Comparison of ENCODE assay signal across 17 cellular contexts in the genomic region with DNA sequence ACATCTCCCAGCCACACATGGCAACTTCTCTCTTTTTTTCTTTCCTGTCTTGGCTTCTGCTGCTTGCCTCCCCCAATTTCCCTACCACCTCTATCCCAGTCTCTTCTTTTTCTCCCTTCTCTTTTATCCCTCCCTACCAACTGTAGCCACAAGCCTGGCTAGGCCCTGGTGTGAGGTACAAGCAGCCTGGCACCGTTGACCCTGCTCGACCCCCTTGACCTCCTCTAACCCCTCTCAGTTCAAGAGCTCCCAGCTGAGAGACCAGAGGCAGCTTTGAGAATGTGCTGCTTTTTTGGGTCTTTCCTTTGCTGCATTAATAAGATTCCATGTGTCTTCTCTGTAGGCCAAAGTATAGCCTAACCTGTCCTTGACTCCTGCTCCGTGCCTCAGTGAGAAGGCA. TPM values are rescaled to one million over a fixed set of nuclear protein-coding genes. Genes with fewer than 3 reads are reported as not detected.
"Had no signal": no experiment of that assay in that cellular context is flagged by ENCODE, and none has a peak within 500 bp of the region (broad histone marks: within the 10 kb centered on the region; RNA-seq: fewer than 3 reads in every experiment).

No MANE protein-coding gene starts in this region.

- DNase-seq: activated CD4-positive, alpha-beta T cell treated with anti-CD3 and anti-CD28 coated beads, Interleukin-2, amount 50 U/mL, for 1 hour; activated naive CD4-positive, alpha-beta T cell treated with Interleukin-2 at 50 U/mL for 16 hours; activated T-cell treated with anti-CD3 and anti-CD28 coated beads for 4 hours; anterior cingulate cortex; dermis blood vessel endothelial cell; left colon; lower lobe of right lung; stimulated activated naive CD8-positive, alpha-beta T cell treated with anti-CD3 and anti-CD28 coated beads, Interleukin-15, amount 100 ng/mL, for 72 hours; SW 1271 had no signal

- ATAC-seq: activated CD4-positive, CD25-positive, alpha-beta regulatory T cell treated with anti-CD3 and anti-CD28 coated beads, Interleukin-2, amount 50 U/mL, for 24 hours; left colon; lower lobe of right lung; stimulated activated naive CD8-positive, alpha-beta T cell treated with anti-CD3 and anti-CD28 coated beads, Interleukin-15, amount 100 ng/mL, for 72 hours had no signal

- H3K4me3 Mint-ChIP-seq: stimulated activated naive CD8-positive, alpha-beta T cell treated with anti-CD3 and anti-CD28 coated beads, Interleukin-15, amount 100 ng/mL, for 72 hours had no signal

- H3K9me3 ChIP-seq: breast epithelium, neutrophil had no signal

- H3K4me1 ChIP-seq: breast epithelium, lower lobe of right lung had no signal

- H3K27ac ChIP-seq: breast epithelium, lower lobe of right lung, neutrophil, right atrium auricular region, thoracic aorta had no signal

- H3K27me3 ChIP-seq: breast epithelium, right atrium auricular region had no signal

- H3K36me3 ChIP-seq: breast epithelium, neutrophil had no signal

- H3K4me3 ChIP-seq: breast epithelium, lower lobe of right lung, right atrium auricular region, thoracic aorta had no signal

- FAIRE-seq: islet of Langerhans had no signal

RNA-seq across cellular contexts. Expression of a gene that starts 56.7 kb away (rescaled TPM):
- total RNA-seq: dermis blood vessel endothelial cell; epithelial cell of proximal tubule; T-helper 2 cell treated with Interferon-gamma antibody and Interleukin-4, amounts not matched to agents 100 ng/mL and 5 ng/mL, for 36 hours had no signal
